Comparison of ENCODE assay signal across 28 cellular contexts in genomic region chr7:158138329-158138597, GRCh38.
DNase-seq lines count a peak whose midpoint lies in the region; ATAC-seq, FAIRE-seq and TF ChIP-seq lines count a peak whose summit lies in the region.
"Had no signal": no experiment of that assay in that cellular context is flagged by ENCODE, and none has a peak within 500 bp of the region (broad histone marks: within the 10 kb centered on the region; RNA-seq: fewer than 3 reads in every experiment).

No MANE protein-coding gene starts in this region.

- DNase-seq in HepG2 (ENCODE audit: low spot score) (no peak), right lobe of liver (no peak), caudate nucleus (lab: John Stamatoyannopoulos, UW) (no peak), neuronal stem cell (ENCODE audit: low spot score) (no peak), omental fat pad (ENCODE audit: low spot score) (no peak), type B pancreatic cell (ENCODE audit: extremely low spot score, unreplicated experiment) (no peak)
- DNase-seq: 8988T; ACHN; BE2C; C1 segment of cervical spinal cord; CD4-positive, alpha-beta memory T cell; CD4-positive, CD25-positive, alpha-beta regulatory T cell; CD8-positive, alpha-beta memory T cell; COR-L47; DMS 273 treated with DMSO at 0.1 percent for 48 hours; DMS153; DMS53; DMS79; DND-41; EL; GDM1 had no signal

- H3K27me3 Mint-ChIP-seq in type B pancreatic cell: no peaks in the 10 kb centered on the region
- H3K27me3 Mint-ChIP-seq: CD4-positive, alpha-beta memory T cell; CD4-positive, CD25-positive, alpha-beta regulatory T cell had no signal

- H3K9me3 ChIP-seq in HepG2 (ENCODE audit: low read length) (no peaks in the 10 kb centered on the region), right lobe of liver (no peaks in the 10 kb centered on the region), neuronal stem cell (replicated peaks in 1 of 2; ENCODE audit: control insufficient read depth in 2 of 2, insufficient read depth in 1 of 2, low read depth in 1 of 2, low read length in 2 of 2) (peaks cover 0 to 12% of the 10 kb centered on the region in 2 donors)
- H3K9me3 ChIP-seq: BE2C had no signal

- H3K9ac ChIP-seq in HepG2 (ENCODE audit: insufficient read depth, low read depth, low read length): no peak overlapping the region
- no peak overlapping the region for H3K9ac ChIP-seq in neuronal stem cell (ENCODE audit: low read depth, low read length, poor library complexity)
- H3K9ac ChIP-seq: BLaER1 had no signal

- no peak overlapping the region for H4K8ac ChIP-seq in neuronal stem cell (ENCODE audit: low read depth, low read length)

- H3K23ac ChIP-seq in neuronal stem cell (ENCODE audit: low read depth, low read length, poor library complexity): no peak overlapping the region

- no peak for FAIRE-seq in HepG2 (lab: Jason Lieb, UNC)
- FAIRE-seq: A204.1, GM12878, GM12892, GM18507 had no signal

- no peaks in the 10 kb centered on the region for H3K79me1 ChIP-seq in neuronal stem cell (ENCODE audit: low read depth, low read length)

- H3K36me3 ChIP-seq in HepG2 (replicated peaks in 1 of 2; ENCODE audit: control insufficient read depth in 1 of 2, insufficient read depth in 2 of 2, low read length in 2 of 2): no peaks in the 10 kb centered on the region
- H3K36me3 ChIP-seq in right lobe of liver: no peaks in the 10 kb centered on the region
- no peaks in the 10 kb centered on the region for H3K36me3 ChIP-seq in neuronal stem cell (replicated peaks in 1 of 2; ENCODE audit: control insufficient read depth in 2 of 2, insufficient read depth in 2 of 2, low read length in 2 of 2)
- H3K36me3 ChIP-seq: BE2C had no signal

- H2AFZ ChIP-seq in HepG2 (ENCODE audit: low read length) (no peak overlapping the region), neuronal stem cell (ENCODE audit: low read length) (no peak overlapping the region)

- no peak overlapping the region for H2BK120ac ChIP-seq in neuronal stem cell (ENCODE audit: low read depth, low read length)

- BruUV-seq in HepG2 (replicated peaks; lab: Mats Ljungman, UMichigan): no TSS peak

- ATAC-seq in HepG2: no peak
- ATAC-seq in right lobe of liver: no peak
- ATAC-seq in HG02884 (IDR thresholded peaks at IDR 0.05; ENCODE audit: unreplicated experiment): no peak
- ATAC-seq in omental fat pad (ENCODE audit: low FRiP score): no peak
- ATAC-seq: GM12878 had no signal

- no peak overlapping the region for H2BK15ac ChIP-seq in neuronal stem cell (ENCODE audit: low read length)

- TF ChIP-seq CTCF in HepG2 (CRISPR knock-in tag; IDR thresholded peaks at IDR 0.05): no peak
- no peak for TF ChIP-seq CTCF in right lobe of liver (IDR thresholded peaks at IDR 0.05)
- no peak for TF ChIP-seq CTCF in omental fat pad (IDR thresholded peaks at IDR 0.05)
- no peak for TF ChIP-seq CTCF in type B pancreatic cell (conservative IDR thresholded peaks at IDR 0.05)

- no peaks in the 10 kb centered on the region for H3K36me3 Mint-ChIP-seq in type B pancreatic cell
- H3K36me3 Mint-ChIP-seq: CD14-positive monocyte; CD4-positive, alpha-beta memory T cell; CD4-positive, CD25-positive, alpha-beta regulatory T cell; CD8-positive, alpha-beta memory T cell had no signal

- POLR2A ChIA-PET in HepG2 (lab: Yijun Ruan, JAX): no interaction called here

- H4K91ac ChIP-seq in neuronal stem cell (ENCODE audit: low read depth, low read length, poor library complexity): peak overlapping the region; percentile 69

- CTCF ChIA-PET in HepG2 (lab: Yijun Ruan, JAX; ENCODE audit: low intra/inter-chr PET ratio, low total read pairs): no interaction called here

- H3K4me3 ChIP-seq in HepG2 (replicated peaks in 1 of 3; ENCODE audit: insufficient read depth in 1 of 3, low read depth in 2 of 3, low read length in 3 of 3) (no peak overlapping the region), right lobe of liver (no peak overlapping the region), neuronal stem cell (ENCODE audit: low read length in 2 of 2) (no peak overlapping the region)
- H3K4me3 ChIP-seq: BLaER1, GM12878 had no signal

- no peak for TF ChIP-seq RAD21 in HepG2 (CRISPR knock-in tag; IDR thresholded peaks at IDR 0.05)

- H2AK5ac ChIP-seq in neuronal stem cell (ENCODE audit: low read depth, low read length): peak overlapping the region; percentile 35

- H3K4me1 ChIP-seq in HepG2 (ENCODE audit: insufficient read depth, low read length): peaks cover 38% of the 10 kb centered on the region
- H3K4me1 ChIP-seq in right lobe of liver: no peaks in the 10 kb centered on the region
- H3K4me1 ChIP-seq in neuronal stem cell (ENCODE audit: control insufficient read depth in 2 of 2, insufficient read depth in 1 of 2, low read depth in 1 of 2, low read length in 2 of 2): peaks cover 0 to 1% of the 10 kb centered on the region in 2 donors
- H3K4me1 ChIP-seq: BE2C had no signal

- no peak for TF ChIP-seq POLR2A in HepG2 (IDR thresholded peaks at IDR 0.05; ENCODE audit: insufficient read depth in 1 of 2, low read depth in 2 of 2, low read length in 2 of 2)
- TF ChIP-seq POLR2A in right lobe of liver (IDR thresholded peaks at IDR 0.05): no peak

- no peak overlapping the region for H3K4ac ChIP-seq in neuronal stem cell (ENCODE audit: low read length)

- TF ChIP-seq EP300 in HepG2 (IDR thresholded peaks at IDR 0.05; ENCODE audit: low read depth in 2 of 2, low read length in 2 of 2) (no peak), HepG2 (CRISPR knock-in tag; IDR thresholded peaks at IDR 0.05; ENCODE audit: borderline replicate concordance) (no peak)

- H3K4me1 Mint-ChIP-seq in type B pancreatic cell (ENCODE audit: unreplicated experiment): no peaks in the 10 kb centered on the region
- H3K4me1 Mint-ChIP-seq: CD14-positive monocyte; CD4-positive, alpha-beta memory T cell; CD4-positive, CD25-positive, alpha-beta regulatory T cell; CD8-positive, alpha-beta memory T cell had no signal

- H3K27ac Mint-ChIP-seq in type B pancreatic cell: no peak overlapping the region
- H3K27ac Mint-ChIP-seq: CD14-positive monocyte; CD4-positive, alpha-beta memory T cell; CD4-positive, CD25-positive, alpha-beta regulatory T cell; CD8-positive, alpha-beta memory T cell had no signal

- 57% methylated on average over 6 of the region's 9 CpGs for WGBS in HepG2 (ENCODE audit: low lambda C conversion rate)
- 57% methylated on average over 3 of the region's 9 CpGs for WGBS in right lobe of liver (ENCODE audit: insufficient coverage, low coverage, low lambda C conversion rate, missing lambda C conversion rate)
- no CpG with 5 or more reads among the region's 9 CpGs for WGBS in neuronal stem cell (ENCODE audit: extremely low coverage in 2 of 2, insufficient read length in 2 of 2, insufficient replicate concordance in 1 of 2), 2 donors

- H3K14ac ChIP-seq in neuronal stem cell (ENCODE audit: low read length): no peak overlapping the region

- no peaks in the 10 kb centered on the region; the same call in 1 of the 2 replicates for H4K20me1 ChIP-seq in HepG2 (ENCODE audit: insufficient read depth, low read length)
- H4K20me1 ChIP-seq: BLaER1 had no signal

- H3K4me3 Mint-ChIP-seq in type B pancreatic cell: no peak overlapping the region
- H3K4me3 Mint-ChIP-seq: CD14-positive monocyte; CD4-positive, alpha-beta memory T cell; CD4-positive, CD25-positive, alpha-beta regulatory T cell; CD8-positive, alpha-beta memory T cell had no signal

- H3K27me3 ChIP-seq in HepG2 (ENCODE audit: control insufficient read depth in 1 of 2, insufficient read depth in 2 of 2, low read length in 2 of 2): no peaks in the 10 kb centered on the region
- H3K27me3 ChIP-seq in right lobe of liver: no peaks in the 10 kb centered on the region
- peaks cover 0 to 2% (median 0%) of the 10 kb centered on the region in 3 experiments for H3K27me3 ChIP-seq in neuronal stem cell (ENCODE audit: control insufficient read depth in 3 of 3, insufficient read depth in 3 of 3, low read depth in 1 of 3, low read length in 3 of 3)
- H3K27me3 ChIP-seq: BE2C, BLaER1 had no signal

- H3K4me2 ChIP-seq in HepG2 (ENCODE audit: low read depth, low read length) (peak overlapping the region; percentile 25; the same call in 1 of the 2 replicates), neuronal stem cell (ENCODE audit: insufficient read depth, low read length, poor library complexity, severe bottlenecking) (no peak overlapping the region)

- H3K27ac ChIP-seq in HepG2 (ENCODE audit: extremely low read length, insufficient read depth, low read length): peak overlapping the region; percentile 13
- no peak overlapping the region for H3K27ac ChIP-seq in right lobe of liver
- H3K27ac ChIP-seq in caudate nucleus (ENCODE audit: low read depth, low read length): peak overlapping the region; percentile 36
- H3K27ac ChIP-seq in neuronal stem cell (replicated peaks; ENCODE audit: low read length): no peak overlapping the region
- H3K27ac ChIP-seq: BLaER1 had no signal

- no peaks in the 10 kb centered on the region for H3K79me2 ChIP-seq in HepG2 (ENCODE audit: insufficient read depth, low read length)

- in situ Hi-C loops in HepG2 (cut with HindIII; ENCODE audit: extremely low pct_ligation_motif_present, low pct_unique_long_range_greater_than_20kb): no loop called here

- H2BK5ac ChIP-seq in neuronal stem cell (ENCODE audit: low read length): no peak overlapping the region

- H3K18ac ChIP-seq in neuronal stem cell (ENCODE audit: low read length): peak overlapping the region; percentile 55

- no peak overlapping the region for H2BK12ac ChIP-seq in neuronal stem cell (ENCODE audit: low read length)

- intact Hi-C loops in HepG2 (cut with micrococcal nuclease; ENCODE audit: unreplicated experiment): no loop called here
- intact Hi-C loops in right lobe of liver (cut with DNase I): no loop called here

- peaks cover 6% of the 10 kb centered on the region for H3K9me3 Mint-ChIP-seq in type B pancreatic cell

TF ChIP-seq in HepG2, 621 proteins besides CTCF, POLR2A, EP300 and RAD21 (continues in another document):
- TF ChIP-seq KLF6 (CRISPR knock-in tag; IDR thresholded peaks at IDR 0.05): no peak
- no peak for TF ChIP-seq ZNF264 (CRISPR knock-in tag; IDR thresholded peaks at IDR 0.05)
- TF ChIP-seq DNMT3B (CRISPR knock-in tag; conservative IDR thresholded peaks at IDR 0.05): no peak

Comparison
In these comparisons a context has a peak if more than half of its experiments do, and no peak if none do; other contexts are left out.
1. H3K27ac ChIP-seq: peak in HepG2 (single experiment) and caudate nucleus (single experiment); none in right lobe of liver (0 of 3) and neuronal stem cell (single experiment).